Comparison of ENCODE assay signal across 8 cellular contexts in the genomic region with DNA sequence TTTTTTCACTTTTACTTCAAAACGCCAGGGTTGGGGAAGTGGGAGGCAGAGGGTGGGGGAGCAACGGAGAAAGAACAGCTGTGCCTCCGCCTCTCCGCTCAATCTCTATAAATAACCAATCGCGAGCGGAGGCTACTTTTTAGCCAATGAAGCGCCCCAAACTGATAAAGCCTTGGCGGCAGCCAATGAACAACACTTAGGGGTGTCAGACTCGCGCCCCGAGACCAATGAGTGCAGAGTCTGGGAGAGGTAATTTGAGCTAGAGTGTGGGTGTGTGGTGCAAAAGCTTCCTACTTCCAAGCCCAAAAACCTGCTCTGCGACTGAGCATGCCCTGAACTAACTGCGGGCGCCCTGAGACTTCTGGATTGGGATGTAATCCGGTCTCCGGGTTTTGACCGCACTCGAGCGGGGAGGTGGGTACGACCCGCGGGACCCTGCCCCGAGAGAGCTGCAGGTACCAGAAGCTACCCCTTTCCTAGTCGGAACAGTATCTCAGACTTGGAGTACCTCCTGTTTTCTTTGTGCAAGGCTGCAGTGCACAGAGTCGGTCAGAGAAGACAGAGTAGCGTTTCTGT. TPM values are rescaled to one million over a fixed set of nuclear protein-coding genes. Genes with fewer than 3 reads are reported as not detected.
DNase-seq lines count a peak whose midpoint lies in the region; ATAC-seq, FAIRE-seq and TF ChIP-seq lines count a peak whose summit lies in the region.

No MANE protein-coding gene starts in this region.

- H3K27ac ChIP-seq in OCI-LY3 (ENCODE audit: low read length): peak overlapping the region; percentile 98

- H3K4me1 Mint-ChIP-seq in Caco-2 (ENCODE audit: low read depth, unreplicated experiment): peaks cover 14% of the 10 kb centered on the region

- peak overlapping the region; percentile 89 for H3K27ac Mint-ChIP-seq in Caco-2 (ENCODE audit: unreplicated experiment)

- POLR2A ChIA-PET in Caco-2 (lab: Charles Lee): interaction anchor here (0.6 to 1.2 kb wide), 5 partner anchors 99 to 960 kb away, joined by 3 to 4 read pairs (median 4); a partner anchor contains a TSS

- CTCF ChIA-PET in Caco-2 (lab: Charles Lee): interaction anchor here (0.5 to 2.4 kb wide), 6 partner anchors 11 to 141 kb away, joined by 3 to 16 read pairs (median 4); no protein-coding TSS in a partner anchor

- H3K36me3 ChIP-seq in Caco-2 (ENCODE audit: control insufficient read depth, insufficient read depth, low read length) (no peaks in the 10 kb centered on the region), OCI-LY3 (replicated peaks; ENCODE audit: low read depth, low read length) (peaks cover 18% of the 10 kb centered on the region), mucosa of descending colon (ENCODE audit: low read depth) (no peaks in the 10 kb centered on the region)

- peaks cover 19% of the 10 kb centered on the region for H3K36me3 Mint-ChIP-seq in Caco-2 (ENCODE audit: insufficient read depth, unreplicated experiment)

- H3K4me1 ChIP-seq in Caco-2 (peaks cover 36% of the 10 kb centered on the region), OCI-LY3 (ENCODE audit: low read length) (peaks cover 39% of the 10 kb centered on the region), mucosa of descending colon (ENCODE audit: low read depth) (peaks cover 23% of the 10 kb centered on the region)

- no peak for FAIRE-seq in HTR-8/SVneo (lab: Jason Lieb, UNC)

- intact Hi-C loops in Caco-2 (cut with micrococcal nuclease; ENCODE audit: unreplicated experiment) (loop anchor here (1.0 to 10.0 kb wide), 7 partner anchors 23 to 434 kb away; no protein-coding TSS in a partner anchor), mucosa of descending colon (cut with DNase I, micrococcal nuclease) (loop anchor here in 1 of 2 donors (10.0 kb wide), 1 partner anchor 116 kb away; no protein-coding TSS in a partner anchor)

- no peaks in the 10 kb centered on the region for H3K9me3 ChIP-seq in Caco-2
- H3K9me3 ChIP-seq in OCI-LY3 (ENCODE audit: insufficient read depth, low read length): no peaks in the 10 kb centered on the region
- H3K9me3 ChIP-seq in mucosa of descending colon: no peaks in the 10 kb centered on the region

- no peak for TF ChIP-seq CTCF in Caco-2 (IDR thresholded peaks at IDR 0.05; ENCODE audit: insufficient read depth in 1 of 2, low read depth in 1 of 2, low read length in 1 of 2, severe bottlenecking in 1 of 2, unreplicated experiment in 1 of 2)
- no peak for TF ChIP-seq CTCF in OCI-LY3 (IDR thresholded peaks at IDR 0.05; ENCODE audit: low read depth, low read length)
- TF ChIP-seq CTCF in epithelial cell of proximal tubule (conservative IDR thresholded peaks at IDR 0.05; ENCODE audit: low read depth, low read length): no peak
- no peak for TF ChIP-seq CTCF in mucosa of descending colon (IDR thresholded peaks at IDR 0.05)

- H4K20me1 ChIP-seq in OCI-LY3 (ENCODE audit: insufficient read depth, low read length): peaks cover 25% of the 10 kb centered on the region

- H3K4me3 Mint-ChIP-seq in Caco-2 (ENCODE audit: unreplicated experiment): peak overlapping the region; percentile 93

- no TSS peak for BruUV-seq in Caco-2 (replicated peaks; lab: Mats Ljungman, UMichigan)

- H3K4me2 ChIP-seq in OCI-LY3 (ENCODE audit: low read length): peak overlapping the region; percentile 97

- peak; percentile 94 to 98 for DNase-seq in Caco-2
- DNase-seq in HTR-8/SVneo (ENCODE audit: insufficient read length, low spot score): peak; percentile 96
- peak; percentile 80 for DNase-seq in activated T-cell treated with anti-CD3 and anti-CD28 coated beads for 48 hours (ENCODE audit: low read depth)
- DNase-seq in epithelial cell of proximal tubule (ENCODE audit: low read depth): peak; percentile 99
- peak; percentile 88 to 94 (median 93) for DNase-seq in mucosa of descending colon
- peak; percentile 77 for DNase-seq in stimulated activated CD8-positive, alpha-beta memory T cell treated with anti-CD3 and anti-CD28 coated beads, Interleukin-4, amount 100 ng/mL, for 24 hours (ENCODE audit: low read depth)

- H3K4me3 ChIP-seq in Caco-2 (ENCODE audit: low read depth, low read length): peak overlapping the region; percentile 82
- peak overlapping the region; percentile 95 for H3K4me3 ChIP-seq in OCI-LY3 (ENCODE audit: low read length)
- H3K4me3 ChIP-seq in epithelial cell of proximal tubule (ENCODE audit: low read depth, low read length): peak overlapping the region; percentile 94
- peak overlapping the region; percentile 66 for H3K4me3 ChIP-seq in mucosa of descending colon

- H3K9ac ChIP-seq in OCI-LY3 (ENCODE audit: low read length): peak overlapping the region; percentile 99

- no peaks in the 10 kb centered on the region for H3K27me3 Mint-ChIP-seq in Caco-2 (ENCODE audit: insufficient read depth, unreplicated experiment)

- ATAC-seq in GM21381 (IDR thresholded peaks at IDR 0.05; ENCODE audit: unreplicated experiment) (peak; percentile 76), mucosa of descending colon (peak; percentile 73)

- no peaks in the 10 kb centered on the region for H3K9me3 Mint-ChIP-seq in Caco-2 (ENCODE audit: unreplicated experiment)

- peak overlapping the region; percentile 80 for H2AFZ ChIP-seq in OCI-LY3 (ENCODE audit: low read depth, low read length)

- H3K27me3 ChIP-seq in Caco-2 (replicated peaks; ENCODE audit: control insufficient read depth, insufficient read depth, low read length): no peaks in the 10 kb centered on the region
- H3K27me3 ChIP-seq in OCI-LY3 (ENCODE audit: low read depth, low read length): no peaks in the 10 kb centered on the region

- H3K79me2 ChIP-seq in OCI-LY3 (ENCODE audit: low read length): peaks cover 41% of the 10 kb centered on the region

RNA-seq across cellular contexts. Expression of a gene that starts 0.8 kb away (rescaled TPM):
- total RNA-seq in Caco-2 (2022) (11.5 and 13.2 TPM in 2 replicates), epithelial cell of proximal tubule (21.7 and 44.7 TPM in 2 replicates), mucosa of descending colon (10 to 100 TPM; 12.4 to 14.4 (median 14.2) TPM)

Comparison
In these comparisons a context has a peak if more than half of its experiments do, and no peak if none do; other contexts are left out.
1. Peak in every context shown above with its lines: DNase-seq, ATAC-seq, H3K4me3 ChIP-seq and H3K27ac ChIP-seq.